ENCODE assay signal across 9 cellular contexts in the genomic region with DNA sequence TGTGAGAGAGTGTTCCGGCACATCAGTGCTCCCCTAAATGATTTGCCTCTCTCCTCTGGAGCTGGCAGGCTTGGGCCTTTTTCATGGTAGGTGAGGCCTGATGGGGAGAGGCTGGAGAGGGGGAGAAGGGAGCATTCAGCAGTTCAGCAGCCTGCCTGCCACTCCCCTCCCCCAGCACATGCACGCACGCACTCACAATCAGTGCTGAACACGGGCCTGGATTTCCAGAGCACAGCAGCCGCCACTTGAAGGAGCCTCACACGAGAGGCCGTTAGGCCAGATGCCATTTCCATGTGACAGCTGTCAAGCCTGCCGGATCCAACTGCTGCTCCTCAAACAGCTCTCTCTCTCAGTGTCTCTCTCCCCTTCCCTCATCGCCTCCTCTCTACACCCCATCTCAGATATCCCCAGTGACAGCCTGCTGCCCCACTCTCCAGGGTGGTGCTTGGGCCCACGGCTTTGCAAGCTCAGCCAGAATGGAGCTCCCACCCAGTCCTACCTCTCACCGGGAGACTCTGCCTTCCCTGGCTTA.
DNase-seq lines count a peak whose midpoint lies in the region; ATAC-seq, FAIRE-seq and TF ChIP-seq lines count a peak whose summit lies in the region.
"Had no signal": no experiment of that assay in that cellular context is flagged by ENCODE, and none has a peak within 500 bp of the region (broad histone marks: within the 10 kb centered on the region; RNA-seq: fewer than 3 reads in every experiment).

No MANE protein-coding gene starts in this region.

- TF ChIP-seq CTCF in HEK293 (tag by site-specific recombination; IDR thresholded peaks at IDR 0.05) (no peak), endodermal cell (conservative IDR thresholded peaks at IDR 0.05) (no peak)

- 86 to 91% methylated on average over 5 to 11 of the region's 11 CpGs for WGBS in endodermal cell (ENCODE audit: insufficient coverage in 1 of 2, insufficient read length in 1 of 2), 2 experiments

- no peaks in the 10 kb centered on the region for H3K27me3 Mint-ChIP-seq in endodermal cell (ENCODE audit: insufficient read depth)

- peaks cover 24% of the 10 kb centered on the region for H3K4me1 ChIP-seq in HEK293 (ENCODE audit: control insufficient read depth, insufficient read depth, low read length)
- H3K4me1 ChIP-seq in endodermal cell (ENCODE audit: control insufficient read depth, insufficient read depth, low read length), result peaks cover 16% of the 10 kb centered on the region

- H3K4me1 Mint-ChIP-seq in endodermal cell, result peaks cover 34% of the 10 kb centered on the region

- peaks cover 9% of the 10 kb centered on the region for H3K36me3 Mint-ChIP-seq in endodermal cell (ENCODE audit: low read depth)

- ATAC-seq in HG03442 (IDR thresholded peaks at IDR 0.05; ENCODE audit: unreplicated experiment), result no peak

- peak overlapping the region; percentile 44 for H3K27ac Mint-ChIP-seq in endodermal cell

- no peaks in the 10 kb centered on the region for H3K27me3 ChIP-seq in endodermal cell (ENCODE audit: control insufficient read depth, insufficient read depth, low read length, poor library complexity, severe bottlenecking)

- FAIRE-seq in GM12892 (lab: Jason Lieb, UNC), result no peak
- FAIRE-seq: G401.6 had no signal

- H3K4me3 Mint-ChIP-seq in endodermal cell, result no peak overlapping the region

- CTCF ChIA-PET in HEK293 (lab: Yijun Ruan, JAX), result interaction anchor here (0.6 to 1.9 kb wide), 3 partner anchors 80 to 1982 kb away, joined by 3 to 5 read pairs (median 3); no protein-coding TSS in a partner anchor

- H3K9ac ChIP-seq in endodermal cell (ENCODE audit: extremely low read depth, low read length, poor library complexity, severe bottlenecking), result no peak overlapping the region

- DNase-seq in NCI-H2227 treated with DMSO at 0.1 percent for 48 hours (lab: John Stamatoyannopoulos, UW), result peak; percentile 60
- DNase-seq in endodermal cell, result no peak
- peak; percentile 42 for DNase-seq in pons (ENCODE audit: low spot score)
- no peak for DNase-seq in GM12892 (ENCODE audit: insufficient read length)
- no peak for DNase-seq in HuH-7 (ENCODE audit: low spot score)
- no peak for DNase-seq in NK-92 (lab: John Stamatoyannopoulos, UW; ENCODE audit: unreplicated experiment)

- H3K27ac ChIP-seq in HEK293 (ENCODE audit: extremely low read depth, low read depth, low read length) (no peak overlapping the region), endodermal cell (ENCODE audit: low read depth, low read length) (peak overlapping the region; percentile 84)

- H3K36me3 ChIP-seq in HEK293 (ENCODE audit: control insufficient read depth in 2 of 2, insufficient read depth in 1 of 2, low read length in 2 of 2) (no peaks in the 10 kb centered on the region), endodermal cell (ENCODE audit: control insufficient read depth, insufficient read depth, low read length) (no peaks in the 10 kb centered on the region)

- TF ChIP-seq POLR2A in GM12892 (IDR thresholded peaks at IDR 0.05; ENCODE audit: low read depth, low read length), result no peak

- H3K9me3 ChIP-seq in HEK293 (ENCODE audit: control insufficient read depth, insufficient read depth, low read depth, low read length) (no peaks in the 10 kb centered on the region), endodermal cell (ENCODE audit: control insufficient read depth, low read length) (peaks cover 5% of the 10 kb centered on the region)

- no peaks in the 10 kb centered on the region for H3K9me3 Mint-ChIP-seq in endodermal cell

- POLR2A ChIA-PET in HEK293 (lab: Yijun Ruan, JAX), result no interaction called here

- H3K4me3 ChIP-seq in HEK293 (ENCODE audit: low read depth, low read length), result no peak overlapping the region
- H3K4me3 ChIP-seq in endodermal cell (ENCODE audit: low read length), result no peak overlapping the region

TF ChIP-seq in HEK293, 187 proteins besides CTCF, POLR2A, EP300 and RAD21:
- TF ChIP-seq GFI1B (tag by site-specific recombination; IDR thresholded peaks at IDR 0.05), result peak; percentile 67
- TF ChIP-seq, protein P1, sequence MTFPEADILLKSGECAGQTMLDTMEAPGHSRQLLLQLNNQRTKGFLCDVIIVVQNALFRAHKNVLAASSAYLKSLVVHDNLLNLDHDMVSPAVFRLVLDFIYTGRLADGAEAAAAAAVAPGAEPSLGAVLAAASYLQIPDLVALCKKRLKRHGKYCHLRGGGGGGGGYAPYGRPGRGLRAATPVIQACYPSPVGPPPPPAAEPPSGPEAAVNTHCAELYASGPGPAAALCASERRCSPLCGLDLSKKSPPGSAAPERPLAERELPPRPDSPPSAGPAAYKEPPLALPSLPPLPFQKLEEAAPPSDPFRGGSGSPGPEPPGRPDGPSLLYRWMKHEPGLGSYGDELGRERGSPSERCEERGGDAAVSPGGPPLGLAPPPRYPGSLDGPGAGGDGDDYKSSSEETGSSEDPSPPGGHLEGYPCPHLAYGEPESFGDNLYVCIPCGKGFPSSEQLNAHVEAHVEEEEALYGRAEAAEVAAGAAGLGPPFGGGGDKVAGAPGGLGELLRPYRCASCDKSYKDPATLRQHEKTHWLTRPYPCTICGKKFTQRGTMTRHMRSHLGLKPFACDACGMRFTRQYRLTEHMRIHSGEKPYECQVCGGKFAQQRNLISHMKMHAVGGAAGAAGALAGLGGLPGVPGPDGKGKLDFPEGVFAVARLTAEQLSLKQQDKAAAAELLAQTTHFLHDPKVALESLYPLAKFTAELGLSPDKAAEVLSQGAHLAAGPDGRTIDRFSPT (tag by site-specific recombination; IDR thresholded peaks at IDR 0.05), result no peak
- TF ChIP-seq ZNF560 (tag by site-specific recombination; IDR thresholded peaks at IDR 0.05; ENCODE audit: borderline replicate concordance), result no peak
- no peak for TF ChIP-seq ZNF274 (IDR thresholded peaks at IDR 0.05; ENCODE audit: low read length)
- TF ChIP-seq ZNF274 (tag by site-specific recombination; IDR thresholded peaks at IDR 0.05; ENCODE audit: borderline replicate concordance), result no peak
- no peak for TF ChIP-seq PRDM1 (tag by site-specific recombination; IDR thresholded peaks at IDR 0.05)
- TF ChIP-seq ZNF501 (tag by site-specific recombination; IDR thresholded peaks at IDR 0.05), result no peak
- no peak for TF ChIP-seq ZNF670 (tag by site-specific recombination; IDR thresholded peaks at IDR 0.05; ENCODE audit: low read depth)
- TF ChIP-seq, protein P2, sequence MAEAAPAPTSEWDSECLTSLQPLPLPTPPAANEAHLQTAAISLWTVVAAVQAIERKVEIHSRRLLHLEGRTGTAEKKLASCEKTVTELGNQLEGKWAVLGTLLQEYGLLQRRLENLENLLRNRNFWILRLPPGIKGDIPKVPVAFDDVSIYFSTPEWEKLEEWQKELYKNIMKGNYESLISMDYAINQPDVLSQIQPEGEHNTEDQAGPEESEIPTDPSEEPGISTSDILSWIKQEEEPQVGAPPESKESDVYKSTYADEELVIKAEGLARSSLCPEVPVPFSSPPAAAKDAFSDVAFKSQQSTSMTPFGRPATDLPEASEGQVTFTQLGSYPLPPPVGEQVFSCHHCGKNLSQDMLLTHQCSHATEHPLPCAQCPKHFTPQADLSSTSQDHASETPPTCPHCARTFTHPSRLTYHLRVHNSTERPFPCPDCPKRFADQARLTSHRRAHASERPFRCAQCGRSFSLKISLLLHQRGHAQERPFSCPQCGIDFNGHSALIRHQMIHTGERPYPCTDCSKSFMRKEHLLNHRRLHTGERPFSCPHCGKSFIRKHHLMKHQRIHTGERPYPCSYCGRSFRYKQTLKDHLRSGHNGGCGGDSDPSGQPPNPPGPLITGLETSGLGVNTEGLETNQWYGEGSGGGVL (tag by site-specific recombination; IDR thresholded peaks at IDR 0.05), result peak; percentile 35; the same call in 1 of the 2 replicates
- no peak for TF ChIP-seq SCRT2 (tag by site-specific recombination; IDR thresholded peaks at IDR 0.05)
- no peak for TF ChIP-seq ZSCAN5A (tag by site-specific recombination; IDR thresholded peaks at IDR 0.05)

Comparison
In these comparisons a context has a peak if more than half of its experiments do, and no peak if none do; other contexts are left out.
1. DNase-seq: peak in NCI-H2227 treated with DMSO at 0.1 percent for 48 hours (single experiment) and pons (single experiment); none in endodermal cell (single experiment), GM12892 (single experiment), HuH-7 (single experiment) and NK-92 (single experiment).